In genomic region chr1:202410251-202410650, GRCh38 we compare ENCODE assay signal across 8 cellular contexts.
DNase-seq lines count a peak whose midpoint lies in the region; ATAC-seq and TF ChIP-seq lines count a peak whose summit lies in the region.
"Not testable (repeated sequence)": the region's sequence is repeated elsewhere in the genome, so short reads cannot be mapped to it uniquely, and the experiment has no call there.

No MANE protein-coding gene starts in this region.

- H3K27me3 ChIP-seq in KMS-11 (ENCODE audit: insufficient read depth, low read depth); SK-N-SH (ENCODE audit: insufficient read depth); breast epithelium; heart left ventricle; trophoblast cell (ENCODE audit: insufficient read depth, low read length): not testable (repeated sequence)

- TF ChIP-seq RAD21 in SK-N-SH (IDR thresholded peaks at IDR 0.05; ENCODE audit: low read length) = not testable (repeated sequence)

- POLR2A ChIA-PET in SK-N-SH (lab: Yijun Ruan, JAX) = not testable (repeated sequence)

- H3K27ac ChIP-seq in KMS-11 = peak overlapping the region; percentile 28; the same call in 1 of the 2 replicates
- peak overlapping the region in 1 of 2 experiments; percentile 45; a peak in 2 of 4 replicates for H3K27ac ChIP-seq in SK-N-SH (ENCODE audit: low read depth in 2 of 2, low read length in 1 of 2)
- H3K27ac ChIP-seq in breast epithelium = peak overlapping the region; percentile 48
- peak overlapping the region; percentile 54 to 95 (median 78) for H3K27ac ChIP-seq in heart left ventricle
- peak overlapping the region; percentile 6 for H3K27ac ChIP-seq in trophoblast cell (ENCODE audit: low read depth, low read length)
- H3K27ac ChIP-seq in substantia nigra (ENCODE audit: low read depth, low read length, poor library complexity, severe bottlenecking) = peak overlapping the region; percentile 37

- peak overlapping the region; percentile 31 for H2BK5ac ChIP-seq in trophoblast cell (ENCODE audit: low read depth, low read length, poor library complexity)

- not testable (repeated sequence) for H2AK5ac ChIP-seq in trophoblast cell (ENCODE audit: low read length)

- not testable (repeated sequence) for H4K20me1 ChIP-seq in KMS-11 (ENCODE audit: insufficient read depth); SK-N-SH (ENCODE audit: insufficient read depth)

- H4K12ac ChIP-seq in trophoblast cell (ENCODE audit: low read depth, low read length) = not testable (repeated sequence)

- not testable (repeated sequence) for TF ChIP-seq EP300 in SK-N-SH (IDR thresholded peaks at IDR 0.05; ENCODE audit: borderline replicate concordance in 1 of 2, low read depth in 1 of 2, low read length in 1 of 2)

- H3K23ac ChIP-seq in trophoblast cell (ENCODE audit: low read length) = not testable (repeated sequence)

- peak overlapping the region; percentile 62 for H4K91ac ChIP-seq in trophoblast cell (ENCODE audit: low read depth, low read length)

- not testable (repeated sequence) for H2BK12ac ChIP-seq in trophoblast cell (ENCODE audit: low read length)

- H3K36me3 ChIP-seq in KMS-11 (ENCODE audit: insufficient read depth); SK-N-SH (replicated peaks in 1 of 2; ENCODE audit: control insufficient read depth in 1 of 2, insufficient read depth in 2 of 2, low read length in 1 of 2); breast epithelium; heart left ventricle; trophoblast cell (ENCODE audit: control insufficient read depth in 1 of 2, insufficient read depth in 2 of 2, low read length in 2 of 2): not testable (repeated sequence)

- not testable (repeated sequence) for TF ChIP-seq CTCF in KMS-11 (conservative IDR thresholded peaks at IDR 0.05; ENCODE audit: low read depth, low read length); SK-N-SH (IDR thresholded peaks at IDR 0.05); breast epithelium (IDR thresholded peaks at IDR 0.05); heart left ventricle (IDR thresholded peaks at IDR 0.05)

- H3K4me1 ChIP-seq in KMS-11 (ENCODE audit: low read depth, poor library complexity, severe bottlenecking) (peaks cover 27% of the 10 kb centered on the region), SK-N-SH (ENCODE audit: control insufficient read depth in 1 of 2, insufficient read depth in 2 of 2, low read depth in 1 of 2, low read length in 1 of 2) (peaks cover 15 to 17% of the 10 kb centered on the region in 2 experiments; a peak in 3 of 4 replicates), heart left ventricle (peaks cover 0 to 64% (median 23%) of the 10 kb centered on the region in 12 donors), trophoblast cell (ENCODE audit: control insufficient read depth in 1 of 2, insufficient read depth in 2 of 2, low read length in 2 of 2) (peaks cover 3 to 11% of the 10 kb centered on the region in 2 experiments)
- H3K4me1 ChIP-seq in breast epithelium = not testable (repeated sequence)

- H3K18ac ChIP-seq in trophoblast cell (ENCODE audit: low read length) = not testable (repeated sequence)

- CTCF ChIA-PET in SK-N-SH (lab: Yijun Ruan, JAX) = not testable (repeated sequence)

- H3K4ac ChIP-seq in trophoblast cell (ENCODE audit: low read depth, low read length) = peak overlapping the region; percentile 36

- H3K4me3 ChIP-seq in KMS-11 (IDR thresholded peaks at IDR 0.05; ENCODE audit: insufficient read depth, low read depth, low read length) (peak overlapping the region; percentile 40), heart left ventricle (peak overlapping the region in 1 of 12 donors; percentile 8)
- not testable (repeated sequence) for H3K4me3 ChIP-seq in SK-N-SH (ENCODE audit: low read depth in 2 of 2, low read length in 1 of 2); breast epithelium; trophoblast cell (ENCODE audit: low read depth, low read length)

- not testable (repeated sequence) for H3K14ac ChIP-seq in trophoblast cell (ENCODE audit: low read length)

- 92% methylated on average over 1 of the region's 2 CpGs for WGBS in SK-N-SH (ENCODE audit: low lambda C conversion rate)
- WGBS in heart left ventricle, 4 donors = 51 to 57% (median 54%) methylated on average over 2 of the region's 2 CpGs
- WGBS in trophoblast cell (ENCODE audit: extremely low coverage, insufficient coverage, insufficient read length) = no CpG with 5 or more reads among the region's 2 CpGs

- DNase-seq in DMS 273 treated with DMSO at 0.1 percent for 48 hours (lab: John Stamatoyannopoulos, UW) (peak; percentile 35), heart left ventricle (peak in 4 of 5 donors; percentile 12 to 47 (median 33)), substantia nigra (lab: John Stamatoyannopoulos, UW) (peak in 8 of 49 donors; percentile 11 to 50 (median 22))
- not testable (repeated sequence) for DNase-seq in SK-N-SH; breast epithelium (ENCODE audit: low spot score in 2 of 2); left lobe of liver (ENCODE audit: low spot score); trophoblast cell

- not testable (repeated sequence) for H3K79me1 ChIP-seq in trophoblast cell (ENCODE audit: low read length)

- H4K8ac ChIP-seq in trophoblast cell (ENCODE audit: low read depth, low read length) = not testable (repeated sequence)

- not testable (repeated sequence) for H3K9me3 ChIP-seq in SK-N-SH; breast epithelium; heart left ventricle; trophoblast cell (ENCODE audit: insufficient read depth, low read depth, low read length)

- peak overlapping the region; percentile 43 for H3K4me2 ChIP-seq in KMS-11
- H3K4me2 ChIP-seq in SK-N-SH = peak overlapping the region; percentile 34; the same call in 1 of the 2 replicates
- H3K4me2 ChIP-seq in trophoblast cell (ENCODE audit: low read length) = not testable (repeated sequence)

- not testable (repeated sequence) for H3K9me2 ChIP-seq in SK-N-SH

- peak overlapping the region; percentile 31 for H2BK120ac ChIP-seq in trophoblast cell (ENCODE audit: insufficient read depth, low read length, poor library complexity)

- H3K9ac ChIP-seq in KMS-11; SK-N-SH; trophoblast cell (ENCODE audit: low read length): not testable (repeated sequence)

- ATAC-seq in heart left ventricle = peak; percentile 33 to 80 (median 74)
- ATAC-seq in left lobe of liver = peak; percentile 22

- not testable (repeated sequence) for H3K79me2 ChIP-seq in KMS-11 (ENCODE audit: insufficient read depth, low read depth); SK-N-SH (ENCODE audit: insufficient read depth); trophoblast cell (ENCODE audit: control insufficient read depth, insufficient read depth, low read length, poor library complexity)

- not testable (repeated sequence) for TF ChIP-seq POLR2A in breast epithelium (IDR thresholded peaks at IDR 0.05); heart left ventricle (IDR thresholded peaks at IDR 0.05)

- peaks cover 18% of the 10 kb centered on the region for H3F3A ChIP-seq in SK-N-SH (replicated peaks; ENCODE audit: insufficient read depth)

- H2AFZ ChIP-seq in KMS-11 (ENCODE audit: low read depth); SK-N-SH (ENCODE audit: low read depth); trophoblast cell (ENCODE audit: insufficient read depth, low read length, poor library complexity): not testable (repeated sequence)

- intact Hi-C loops in breast epithelium (cut with DNase I; ENCODE audit: low total_unique reads) = not testable (repeated sequence)
- intact Hi-C loops in heart left ventricle (cut with DNase I) = loop anchor here in 2 of 10 donors (5.0 kb wide), 2 partner anchors 52 to 63 kb away; partner anchors contain the start of gene PPP1R12B (in 1 of the 2)
